3 cellular contexts compared by ENCODE assay signal in genomic region chr1:109989656-109990653, GRCh38.
TF ChIP-seq lines count a peak whose summit lies in the region.

No MANE protein-coding gene starts in this region.

TF ChIP-seq in liver, 16 proteins besides CTCF, POLR2A, EP300 and RAD21:
- peak; percentile 76 for TF ChIP-seq ATF3 (IDR thresholded peaks at IDR 0.05)
- no peak for TF ChIP-seq SP1 (IDR thresholded peaks at IDR 0.05)

TF ChIP-seq in HepG2, 621 proteins besides CTCF, POLR2A, EP300 and RAD21:
- TF ChIP-seq CEBPB (IDR thresholded peaks at IDR 0.05; ENCODE audit: borderline replicate concordance, low read depth, low read length) (no peak), ATF4 (CRISPR knock-in tag; IDR thresholded peaks at IDR 0.05) (0 out of 4 replicates have a peak, but pooled peaks of 1 of the 2 experiments have one; percentile 44)

TF ChIP-seq in K562, 482 proteins besides CTCF, POLR2A, EP300 and RAD21 (continues in another document):
- TF ChIP-seq SMAD3 (CRISPR knock-in tag; conservative IDR thresholded peaks at IDR 0.05) (0 out of 2 replicates have a peak, but pooled peaks have one; percentile 31), TCF7 (IDR thresholded peaks at IDR 0.05; ENCODE audit: borderline replicate concordance) (no peak), TARDBP (IDR thresholded peaks at IDR 0.05) (no peak), ATF3 (IDR thresholded peaks at IDR 0.05) (peak; percentile 86), ATF3 (CRISPR knock-in tag; conservative IDR thresholded peaks at IDR 0.05) (no peak; the same call in 1 of the 2 replicates), TEAD1 (CRISPR knock-in tag; IDR thresholded peaks at IDR 0.05) (peak in 1 of 2 experiments; percentile 27; a peak in 1 of 4 replicates), CEBPG (CRISPR knock-in tag; IDR thresholded peaks at IDR 0.05) (peak; percentile 73), CEBPG (tag; conservative IDR thresholded peaks at IDR 0.05 in 1 of 2, IDR thresholded peaks at IDR 0.05 in 1 of 2) (peak; percentile 93 to 96), PTTG1 (tag; IDR thresholded peaks at IDR 0.05; ENCODE audit: low read depth) (0 out of 2 replicates have a peak, but pooled peaks have one; percentile 17), E4F1 (CRISPR knock-in tag; IDR thresholded peaks at IDR 0.05; ENCODE audit: borderline replicate concordance) (no peak), SMAD4 (CRISPR knock-in tag; conservative IDR thresholded peaks at IDR 0.05) (peak; percentile 71), ZBTB17 (CRISPR knock-in tag; IDR thresholded peaks at IDR 0.05) (peak; percentile 73; the same call in 1 of the 2 replicates), NFATC3 (IDR thresholded peaks at IDR 0.05) (no peak), GTF2E2 (tag; IDR thresholded peaks at IDR 0.05) (no peak), NFIX (CRISPR knock-in tag; IDR thresholded peaks at IDR 0.05; ENCODE audit: low read depth) (no peak), IFI16 (CRISPR knock-in tag; IDR thresholded peaks at IDR 0.05) (no peak), ZNF311 (CRISPR knock-in tag; IDR thresholded peaks at IDR 0.05) (0 out of 2 replicates have a peak, but pooled peaks have one; percentile 30), KDM5B (IDR thresholded peaks at IDR 0.05; ENCODE audit: insufficient replicate concordance, low read depth, low read length) (no peak), PTBP1 (IDR thresholded peaks at IDR 0.05; ENCODE audit: low read depth, low read length) (no peak), HNRNPUL1 (IDR thresholded peaks at IDR 0.05; ENCODE audit: low read length) (no peak), ZNF280B (CRISPR knock-in tag; IDR thresholded peaks at IDR 0.05) (no peak), DEAF1 (CRISPR knock-in tag; IDR thresholded peaks at IDR 0.05) (0 out of 2 replicates have a peak, but pooled peaks have one; percentile 10), ATF7 (IDR thresholded peaks at IDR 0.05) (0 out of 2 replicates have a peak, but pooled peaks have one; percentile 16), OTX1 (CRISPR knock-in tag; IDR thresholded peaks at IDR 0.05) (no peak), MEF2D (tag; conservative IDR thresholded peaks at IDR 0.05; ENCODE audit: low read depth) (peak; percentile 58; the same call in 1 of the 2 replicates), FIP1L1 (IDR thresholded peaks at IDR 0.05; ENCODE audit: low read depth, low read length, poor library complexity, severe bottlenecking) (no peak), RBM25 (IDR thresholded peaks at IDR 0.05; ENCODE audit: low read depth, low read length, severe bottlenecking) (no peak), CEBPB (tag; IDR thresholded peaks at IDR 0.05) (peak; percentile 35; the same call in 1 of the 2 replicates), ZFP36 (IDR thresholded peaks at IDR 0.05; ENCODE audit: low read depth, low read length, partially characterized antibody) (no peak), XRCC5 (IDR thresholded peaks at IDR 0.05; ENCODE audit: low read depth, low read length) (no peak), CREB3L1 (IDR thresholded peaks at IDR 0.05; ENCODE audit: borderline replicate concordance, low read depth) (no peak), FOSL1 (tag; conservative IDR thresholded peaks at IDR 0.05) (peak; percentile 42; the same call in 1 of the 2 replicates), SIRT6 (IDR thresholded peaks at IDR 0.05; ENCODE audit: low read depth, low read length) (no peak), NCOA2 (IDR thresholded peaks at IDR 0.05; ENCODE audit: partially characterized antibody in 2 of 2) (no peak), IRF9 (tag; IDR thresholded peaks at IDR 0.05) (0 out of 2 replicates have a peak, but pooled peaks have one; percentile 16), ZFP1 (CRISPR knock-in tag; IDR thresholded peaks at IDR 0.05) (0 out of 2 replicates have a peak, but pooled peaks have one; percentile 31), NR2C1 (IDR thresholded peaks at IDR 0.05) (no peak), NR2C1 (tag; IDR thresholded peaks at IDR 0.05) (peak; percentile 16; the same call in 1 of the 2 replicates), ZNF239 (CRISPR knock-in tag; IDR thresholded peaks at IDR 0.05) (peak; percentile 24; the same call in 1 of the 2 replicates), ZNF175 (CRISPR knock-in tag; IDR thresholded peaks at IDR 0.05; ENCODE audit: low read depth) (peak; percentile 59), DMBX1 (CRISPR knock-in tag; IDR thresholded peaks at IDR 0.05; ENCODE audit: borderline replicate concordance) (peak; percentile 53; the same call in 1 of the 2 replicates), ATF4 (CRISPR knock-in tag; IDR thresholded peaks at IDR 0.05) (peak; percentile 83), TCFL5 (CRISPR knock-in tag; conservative IDR thresholded peaks at IDR 0.05) (no peak), CREB1 (IDR thresholded peaks at IDR 0.05) (no peak), CREB1 (CRISPR knock-in tag; IDR thresholded peaks at IDR 0.05) (no peak)
